Comparison of ENCODE assay signal across 24 cellular contexts in genomic region chr16:14164916-14165684, GRCh38.
"Had no signal": no experiment of that assay in that cellular context is flagged by ENCODE, and none has a peak within 500 bp of the region (broad histone marks: within the 10 kb centered on the region; RNA-seq: fewer than 3 reads in every experiment).

No MANE protein-coding gene starts in this region.

- H2AFZ ChIP-seq: neural progenitor cell had no signal

- H3K27me3 ChIP-seq: adrenal gland, ascending aorta, colonic mucosa, gastroesophageal sphincter, heart left ventricle, neural progenitor cell, thyroid gland had no signal

- H3K27ac ChIP-seq: ascending aorta, colonic mucosa, epithelial cell of prostate, gastroesophageal sphincter, heart left ventricle, neural progenitor cell, thyroid gland, WERI-Rb-1 had no signal

- ATAC-seq: activated CD8-positive, alpha-beta T cell treated with anti-CD3 and anti-CD28 coated beads, Interleukin-2, amount 10 ng/mL, durations not matched to agents 7 days and 5 days; gastroesophageal sphincter; heart left ventricle; left cardiac atrium had no signal

- H3K27ac Mint-ChIP-seq: activated CD8-positive, alpha-beta T cell treated with anti-CD3 and anti-CD28 coated beads, Interleukin-2, amount 10 ng/mL, durations not matched to agents 7 days and 5 days; activated T-helper 1 cell treated with anti-CD3 and anti-CD28 coated beads, Interleukin-12 subunit alpha, Interleukin-12 subunit beta, Interleukin-2, Interleukin-4 antibody, amounts not matched to agents 30 ng/mL and 10 ng/mL and 1 ng/mL, durations not matched to agents 14 hours and 24 hours and 36 hours; neural progenitor cell had no signal

- DNase-seq: activated CD4-positive, alpha-beta T cell treated with anti-CD3 and anti-CD28 coated beads, Interleukin-2, amount 50 U/mL, for 1 hour; activated CD4-positive, CD25-positive, alpha-beta regulatory T cell treated with anti-CD3 and anti-CD28 coated beads, Interleukin-2, amount 50 U/mL, for 72 hours; activated CD8-positive, alpha-beta T cell treated with anti-CD3 and anti-CD28 coated beads, Interleukin-2, amount 10 ng/mL, durations not matched to agents 7 days and 5 days; activated gamma-delta T cell; activated naive CD4-positive, alpha-beta T cell treated with anti-CD3 and anti-CD28 coated beads, Interleukin-2, amount 50 U/mL, for 16 hours; adrenal gland; colonic mucosa; heart left ventricle; islet precursor cell; left cardiac atrium; naive B cell; stimulated activated CD4-positive, alpha-beta T cell treated with anti-CD3 and anti-CD28 coated beads, Interleukin-2, amount 100 ng/mL, for 48 hours; stimulated activated CD8-positive, alpha-beta memory T cell treated with anti-CD3 and anti-CD28 coated beads, Interleukin-4, amount 100 ng/mL, for 48 hours; stimulated activated naive CD4-positive, alpha-beta T cell; substantia nigra; T-helper 1 cell; thyroid gland; WERI-Rb-1 had no signal

- H3K9ac ChIP-seq: neural progenitor cell had no signal

- H3K27me3 Mint-ChIP-seq: naive B cell had no signal

- H3K9me3 ChIP-seq: adrenal gland, ascending aorta, colonic mucosa, gastroesophageal sphincter, heart left ventricle, thyroid gland had no signal

- H3K4me2 ChIP-seq: neural progenitor cell had no signal

- H3K4me1 ChIP-seq: adrenal gland, colonic mucosa, neural progenitor cell, thyroid gland had no signal

- H3K9me3 Mint-ChIP-seq: activated T-helper 1 cell treated with anti-CD3 and anti-CD28 coated beads, Interleukin-12 subunit alpha, Interleukin-12 subunit beta, Interleukin-2, Interleukin-4 antibody, amounts not matched to agents 30 ng/mL and 10 ng/mL and 1 ng/mL, durations not matched to agents 14 hours and 24 hours and 36 hours; naive B cell; neural progenitor cell had no signal

- H3K4me3 Mint-ChIP-seq: activated CD8-positive, alpha-beta T cell treated with anti-CD3 and anti-CD28 coated beads, Interleukin-2, amount 10 ng/mL, durations not matched to agents 7 days and 5 days; activated T-helper 1 cell treated with anti-CD3 and anti-CD28 coated beads, Interleukin-12 subunit alpha, Interleukin-12 subunit beta, Interleukin-2, Interleukin-4 antibody, amounts not matched to agents 30 ng/mL and 10 ng/mL and 1 ng/mL, durations not matched to agents 14 hours and 24 hours and 36 hours; naive B cell; neural progenitor cell had no signal

- H3K36me3 ChIP-seq: adrenal gland, ascending aorta, colonic mucosa, gastroesophageal sphincter, heart left ventricle, neural progenitor cell, thyroid gland, WERI-Rb-1 had no signal

- H3K4me3 ChIP-seq: adrenal gland, ascending aorta, colonic mucosa, gastroesophageal sphincter, heart left ventricle, lung, neural progenitor cell, thyroid gland had no signal
